In the genomic region with DNA sequence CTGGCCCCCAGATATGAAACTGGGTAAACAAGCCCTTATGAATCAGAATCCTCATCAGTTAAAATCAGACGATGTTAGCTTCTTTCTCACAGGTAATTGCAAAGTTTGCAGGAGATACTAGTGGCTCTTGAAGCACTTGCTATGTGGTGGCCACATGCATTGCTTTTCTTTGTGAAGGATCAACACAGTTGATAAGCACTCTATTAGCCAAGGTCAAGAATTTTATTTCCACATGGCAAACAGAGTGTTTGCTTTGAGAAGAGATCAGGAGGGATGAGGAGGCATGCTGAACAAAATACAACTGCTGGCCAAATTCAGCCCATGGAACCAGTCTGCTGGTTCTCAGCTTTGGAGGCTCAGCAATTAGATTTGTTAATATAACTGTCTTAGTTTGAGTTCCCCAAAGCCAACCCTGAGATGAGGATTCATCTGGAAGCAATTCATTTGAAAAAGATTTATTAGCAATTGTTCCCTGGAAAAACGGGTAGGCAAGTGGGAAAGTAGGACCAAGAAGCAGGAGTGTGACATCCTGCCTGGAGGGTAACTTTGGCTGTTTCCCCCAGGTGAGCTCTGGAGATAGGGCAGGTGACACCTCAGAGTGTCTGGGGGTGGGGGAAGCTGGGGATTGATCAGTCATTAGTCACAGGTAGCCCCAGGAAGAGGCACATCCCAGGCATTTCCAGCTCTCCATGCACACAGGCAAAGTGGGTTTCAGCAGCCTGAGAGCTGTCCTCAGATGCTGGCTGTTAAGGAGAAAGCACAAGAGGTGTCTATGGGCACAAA, we compare ENCODE assay signal across 19 cellular contexts.
DNase-seq lines count a peak whose midpoint lies in the region; ATAC-seq, FAIRE-seq and TF ChIP-seq lines count a peak whose summit lies in the region.
"Had no signal": no experiment of that assay in that cellular context is flagged by ENCODE, and none has a peak within 500 bp of the region (broad histone marks: within the 10 kb centered on the region; RNA-seq: fewer than 3 reads in every experiment).

No MANE protein-coding gene starts in this region.

- no peaks in the 10 kb centered on the region for H3K27me3 ChIP-seq in IMR-90 (ENCODE audit: control insufficient read depth, insufficient read depth, low read length)
- no peaks in the 10 kb centered on the region for H3K27me3 ChIP-seq in ascending aorta
- no peaks in the 10 kb centered on the region for H3K27me3 ChIP-seq in foreskin keratinocyte
- no peaks in the 10 kb centered on the region for H3K27me3 ChIP-seq in thoracic aorta (replicated peaks; ENCODE audit: insufficient read depth)
- H3K27me3 ChIP-seq: tibial nerve had no signal

- no peak overlapping the region for H3K4me2 ChIP-seq in IMR-90 (ENCODE audit: low read depth, low read length)

- TF ChIP-seq RAD21 in IMR-90 (IDR thresholded peaks at IDR 0.05; ENCODE audit: low read length) = no peak

- no TSS peak for BruUV-seq in IMR-90 (replicated peaks; lab: Mats Ljungman, UMichigan)

- H4K20me1 ChIP-seq in IMR-90 (ENCODE audit: insufficient read depth, low read length) = no peaks in the 10 kb centered on the region

- H3K36me3 ChIP-seq in IMR-90 (ENCODE audit: control insufficient read depth, insufficient read depth, low read length) (no peaks in the 10 kb centered on the region), ascending aorta (no peaks in the 10 kb centered on the region), thoracic aorta (no peaks in the 10 kb centered on the region)
- H3K36me3 ChIP-seq: gastroesophageal sphincter, spleen, tibial nerve had no signal

- H3K79me1 ChIP-seq in IMR-90 (ENCODE audit: low read depth in 1 of 2, low read length in 2 of 2) = peaks cover 0 to 4% of the 10 kb centered on the region in 2 experiments; a peak in 1 of 4 replicates

- H3K4ac ChIP-seq in IMR-90 (ENCODE audit: low read depth, low read length) = peak overlapping the region; percentile 90

- H4K5ac ChIP-seq in IMR-90 (ENCODE audit: low read depth, low read length) = peak overlapping the region; percentile 77; the same call in 1 of the 2 replicates

- H2BK5ac ChIP-seq in IMR-90 (ENCODE audit: low read depth, low read length, poor library complexity, severe bottlenecking) = peak overlapping the region; percentile 71

- H2BK120ac ChIP-seq in IMR-90 (ENCODE audit: low read depth, low read length) = peak overlapping the region; percentile 94

- H3K9me3 ChIP-seq in IMR-90 (ENCODE audit: control insufficient read depth, insufficient read depth, low read length) (no peaks in the 10 kb centered on the region), ascending aorta (no peaks in the 10 kb centered on the region), thoracic aorta (no peaks in the 10 kb centered on the region)
- H3K9me3 ChIP-seq: gastroesophageal sphincter, spleen, tibial nerve had no signal

- H2AK9ac ChIP-seq in IMR-90 (replicated peaks; ENCODE audit: low read depth, low read length, poor library complexity) = peak overlapping the region; percentile 94

- peak overlapping the region; percentile 79 to 94; a peak in 3 of 4 replicates for H4K8ac ChIP-seq in IMR-90 (ENCODE audit: low read depth in 2 of 2, low read length in 2 of 2)

- peak overlapping the region; percentile 37 for H3K18ac ChIP-seq in IMR-90 (ENCODE audit: low read depth, low read length)

- TF ChIP-seq POLR2A in IMR-90 (IDR thresholded peaks at IDR 0.05; ENCODE audit: low read depth, low read length) = no peak

- H3K4me3 ChIP-seq in IMR-90 (ENCODE audit: insufficient read depth, low read depth, low read length) (no peak overlapping the region), ascending aorta (no peak overlapping the region), thoracic aorta (no peak overlapping the region)
- H3K4me3 ChIP-seq: gastroesophageal sphincter, spleen, tibial nerve had no signal

- DNase-seq in IMR-90 (no peak), ascending aorta (ENCODE audit: low spot score in 2 of 2) (peak in 1 of 2 donors; percentile 47), foreskin keratinocyte (peak in 1 of 2 donors; percentile 67), thoracic aorta (ENCODE audit: low spot score) (no peak), DMS153 (lab: John Stamatoyannopoulos, UW) (no peak), D721Med (ENCODE audit: insufficient read length, low spot score) (no peak)
- DNase-seq: activated B cell treated with CpG ODN at 0.5 μM for 24 hours; activated T-cell treated with anti-CD3 and anti-CD28 coated beads, Interleukin-2, amount 50 U/mL, for 72 hours; C1 segment of cervical spinal cord; DMS79 treated with DMSO at 0.1 percent for 48 hours; Kasumi-1; NCI-H1417; NK-92 treated with Interleukin-12 subunit alpha and Interleukin-12 subunit beta, amount 100 ng/mL, for 24 hours; T-helper 17 cell had no signal

- dilution Hi-C loops in IMR-90 (cut with HindIII; ENCODE audit: low sequenced_read_pairs, unreplicated experiment) = no loop called here

- peak overlapping the region; percentile 91 for H2AFZ ChIP-seq in IMR-90 (replicated peaks; ENCODE audit: low read length, poor library complexity)
- H2AFZ ChIP-seq: parathyroid adenoma had no signal

- H3K56ac ChIP-seq in IMR-90 (ENCODE audit: extremely low read depth, insufficient read depth, low read length) = peak overlapping the region; percentile 22; the same call in 1 of the 2 replicates

- peak overlapping the region; percentile 26 for H3K14ac ChIP-seq in IMR-90 (replicated peaks; ENCODE audit: low read depth, low read length)

- TF ChIP-seq CTCF in IMR-90 (conservative IDR thresholded peaks at IDR 0.05; ENCODE audit: low read depth, low read length) (no peak), ascending aorta (IDR thresholded peaks at IDR 0.05) (no peak), foreskin keratinocyte (conservative IDR thresholded peaks at IDR 0.05) (no peak), thoracic aorta (IDR thresholded peaks at IDR 0.05) (no peak), D721Med (IDR thresholded peaks at IDR 0.05; ENCODE audit: insufficient read depth, missing control alignments) (no peak)

- POLR2A ChIA-PET in IMR-90 (lab: Charles Lee; ENCODE audit: unreplicated experiment) = interaction anchor here (1.0 kb wide), 1 partner anchor 15 kb away, joined by 3 read pairs; no protein-coding TSS in a partner anchor

- CTCF ChIA-PET in IMR-90 (lab: Yijun Ruan, JAX) = interaction anchor here (1.0 to 6.6 kb wide), 2 partner anchors 15 to 134 kb away, joined by 3 to 26 read pairs; no protein-coding TSS in a partner anchor

- no peak for FAIRE-seq in D721Med (lab: Jason Lieb, UNC)

- peak overlapping the region; percentile 95; the same call in 2 of the 3 replicates for H2BK15ac ChIP-seq in IMR-90 (ENCODE audit: low read depth, low read length)

- H3K27ac ChIP-seq in IMR-90 (ENCODE audit: insufficient read depth, low read length) (peak overlapping the region; percentile 39; the same call in 1 of the 2 replicates), ascending aorta (peak overlapping the region; percentile 49 to 85), foreskin keratinocyte (peak overlapping the region; percentile 22), thoracic aorta (peak overlapping the region; percentile 69 to 87)
- H3K27ac ChIP-seq: gastroesophageal sphincter, parathyroid adenoma, spleen, tibial nerve had no signal

- intact Hi-C loops in IMR-90 (cut with micrococcal nuclease) = loop anchor here (5.0 to 10.0 kb wide), 2 partner anchors 179 to 246 kb away; a partner anchor contains a TSS
- intact Hi-C loops in ascending aorta (cut with DNase I) = loop anchor here (2.0 to 10.0 kb wide), 6 partner anchors 14 to 886 kb away; a partner anchor contains a TSS

- H3K9ac ChIP-seq in IMR-90 (ENCODE audit: low read depth, low read length) = no peak overlapping the region
- H3K9ac ChIP-seq: parathyroid adenoma had no signal

- peak overlapping the region; percentile 84 for H2BK20ac ChIP-seq in IMR-90 (ENCODE audit: low read depth, low read length)

- in situ Hi-C loops in IMR-90 (cut with MboI; ENCODE audit: low sequenced_read_pairs) = no loop called here

- peaks cover 34% of the 10 kb centered on the region for H3K9me1 ChIP-seq in IMR-90 (ENCODE audit: insufficient read depth, low read length)

- ATAC-seq in IMR-90 (ENCODE audit: low read depth) = no peak
- ATAC-seq in foreskin keratinocyte = peak; percentile 47
- no peak for ATAC-seq in thoracic aorta (ENCODE audit: insufficient number of reproducible peaks, low FRiP score, low read depth)
- ATAC-seq in HG02678 (IDR thresholded peaks at IDR 0.05; ENCODE audit: unreplicated experiment) = no peak
- ATAC-seq: activated T-cell treated with anti-CD3 and anti-CD28 coated beads, Interleukin-2, amount 50 U/mL, for 72 hours; gastroesophageal sphincter; T-helper 17 cell had no signal

- H4K91ac ChIP-seq in IMR-90 (ENCODE audit: insufficient read depth, low read depth, low read length) = peak overlapping the region; percentile 90

- peaks cover 38% of the 10 kb centered on the region for H3K4me1 ChIP-seq in IMR-90 (ENCODE audit: control insufficient read depth, insufficient read depth, low read length)
- peaks cover 11 to 37% of the 10 kb centered on the region in 2 donors for H3K4me1 ChIP-seq in ascending aorta
- H3K4me1 ChIP-seq in foreskin keratinocyte = peaks cover 75% of the 10 kb centered on the region
- peaks cover 23 to 67% of the 10 kb centered on the region in 2 donors for H3K4me1 ChIP-seq in thoracic aorta (ENCODE audit: control insufficient read depth in 1 of 2, low read depth in 2 of 2)
- H3K4me1 ChIP-seq: gastroesophageal sphincter, parathyroid adenoma, spleen, tibial nerve had no signal

- H2AK5ac ChIP-seq in IMR-90 (ENCODE audit: low read depth, low read length) = peak overlapping the region; percentile 99

- WGBS in IMR-90 (ENCODE audit: extremely low coverage in 2 of 2, insufficient read length in 1 of 2), 2 experiments = 17% methylated on average over 1 of the region's 2 CpGs; no CpG with 5 or more reads in 1 of the 2 experiments

- H3K23ac ChIP-seq in IMR-90 (ENCODE audit: low read depth, low read length) = peak overlapping the region; percentile 8; the same call in 1 of the 2 replicates

TF ChIP-seq in IMR-90, 13 proteins besides CTCF, POLR2A, EP300 and RAD21 (continues in another document):
- TF ChIP-seq NFE2L2 (IDR thresholded peaks at IDR 0.05; ENCODE audit: low read depth, low read length) (no peak), BHLHE40 (IDR thresholded peaks at IDR 0.05; ENCODE audit: low read depth, low read length) (no peak), CHD1 (IDR thresholded peaks at IDR 0.05; ENCODE audit: low read depth, low read length) (no peak), FOS (IDR thresholded peaks at IDR 0.05; ENCODE audit: low read depth, low read length) (no peak), RFX5 (IDR thresholded peaks at IDR 0.05; ENCODE audit: low read depth, low read length) (no peak)
- TF ChIP-seq, protein P1, sequence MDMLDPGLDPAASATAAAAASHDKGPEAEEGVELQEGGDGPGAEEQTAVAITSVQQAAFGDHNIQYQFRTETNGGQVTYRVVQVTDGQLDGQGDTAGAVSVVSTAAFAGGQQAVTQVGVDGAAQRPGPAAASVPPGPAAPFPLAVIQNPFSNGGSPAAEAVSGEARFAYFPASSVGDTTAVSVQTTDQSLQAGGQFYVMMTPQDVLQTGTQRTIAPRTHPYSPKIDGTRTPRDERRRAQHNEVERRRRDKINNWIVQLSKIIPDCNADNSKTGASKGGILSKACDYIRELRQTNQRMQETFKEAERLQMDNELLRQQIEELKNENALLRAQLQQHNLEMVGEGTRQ (IDR thresholded peaks at IDR 0.05; ENCODE audit: low read depth, low read length) = no peak

Comparison
In these comparisons a context has a peak if more than half of its experiments do, and no peak if none do; other contexts are left out.
1. H3K27ac ChIP-seq: peak in every context shown above with its lines; median percentile 78 in thoracic aorta; 67 in ascending aorta; 39 in IMR-90; 22 in foreskin keratinocyte.